In the genomic region with DNA sequence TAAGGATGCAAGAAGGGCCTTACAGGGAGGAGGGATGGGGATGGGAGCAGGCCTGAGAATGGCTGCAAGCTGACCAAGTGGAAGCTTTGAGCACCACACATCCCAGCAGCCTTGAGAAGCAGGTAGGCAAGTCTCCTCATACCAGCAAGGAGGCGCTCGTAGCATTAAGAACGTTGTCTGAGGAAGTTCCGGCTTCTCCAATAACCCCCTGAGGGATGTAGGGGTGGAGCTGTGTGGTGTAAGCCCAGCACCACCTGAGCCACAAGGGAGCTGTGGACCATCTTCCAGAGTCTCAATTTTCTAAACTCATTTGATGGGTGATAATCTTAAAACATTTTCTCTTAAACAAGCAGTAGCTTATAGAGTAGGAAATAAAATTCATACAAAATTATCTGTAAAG, we compare ENCODE assay signal across 2 cellular contexts.
A peak's percentile ranks its signal among the peaks of the same experiment; 100 is the strongest.
TF ChIP-seq lines count a peak whose summit lies in the region.

No MANE protein-coding gene starts in this region.

TF ChIP-seq in HCT116, 20 proteins besides CTCF, POLR2A, EP300 and RAD21:
- TF ChIP-seq SIN3A (IDR thresholded peaks at IDR 0.05; ENCODE audit: low read depth) = no peak
- no peak for TF ChIP-seq CBX3 (IDR thresholded peaks at IDR 0.05; ENCODE audit: low read depth)
- TF ChIP-seq ZNF274 (IDR thresholded peaks at IDR 0.05; ENCODE audit: low read depth, low read length) = no peak
- no peak for TF ChIP-seq SP1 (IDR thresholded peaks at IDR 0.05; ENCODE audit: low read depth)
- no peak for TF ChIP-seq EZH2 (IDR thresholded peaks at IDR 0.05)
- no peak for TF ChIP-seq YY1 (IDR thresholded peaks at IDR 0.05; ENCODE audit: extremely low read depth, insufficient replicate concordance, low read depth, low read length)
- TF ChIP-seq POLR2AphosphoS5 (IDR thresholded peaks at IDR 0.05; ENCODE audit: low read depth, low read length) = no peak
- no peak for TF ChIP-seq FOSL1 (IDR thresholded peaks at IDR 0.05; ENCODE audit: low read depth)

TF ChIP-seq in K562, 482 proteins besides CTCF, POLR2A, EP300 and RAD21:
- TF ChIP-seq ZNF41 (CRISPR knock-in tag; conservative IDR thresholded peaks at IDR 0.05) (peak; percentile 97), SMC3 (conservative IDR thresholded peaks at IDR 0.05; ENCODE audit: insufficient read depth, low read depth, low read length) (0 out of 2 replicates have a peak, but pooled peaks have one; percentile 15), ARID1B (IDR thresholded peaks at IDR 0.05) (no peak)
